Comparison of ENCODE assay signal across 24 cellular contexts in genomic region chr3:64120876-64121275, GRCh38.
A peak's percentile ranks its signal among the peaks of the same experiment; 100 is the strongest.
DNase-seq lines count a peak whose midpoint lies in the region; ATAC-seq and TF ChIP-seq lines count a peak whose summit lies in the region.
"Had no signal": no experiment of that assay in that cellular context is flagged by ENCODE, and none has a peak within 500 bp of the region (broad histone marks: within the 10 kb centered on the region; RNA-seq: fewer than 3 reads in every experiment).

No MANE protein-coding gene starts in this region.

- H3K4me3 ChIP-seq in esophagus muscularis mucosa (no peak overlapping the region), neural progenitor cell (no peak overlapping the region), uterus (no peak overlapping the region), adrenal gland (no peak overlapping the region)
- H3K4me3 ChIP-seq: GM12878, SK-N-MC had no signal

- DNase-seq in DMS 273 (lab: John Stamatoyannopoulos, UW; ENCODE audit: unreplicated experiment) (peak; percentile 31), DMS 273 treated with DMSO at 0.1 percent for 48 hours (lab: John Stamatoyannopoulos, UW) (no peak), esophagus muscularis mucosa (ENCODE audit: extremely low spot score) (no peak), neural progenitor cell (ENCODE audit: low spot score) (no peak), uterus (no peak), left lobe of liver (ENCODE audit: low spot score) (no peak), adrenal gland (no peak), germinal center (ENCODE audit: low spot score) (no peak)
- DNase-seq: Caco-2; CD8-positive, alpha-beta T cell; DMS153; KBM-7; MV-4-11; NCI-H1105 treated with DMSO at 0.1 percent for 48 hours; NCI-H2081; NCI-H524; NCI-H774; SIG-M5 had no signal

- H3K36me3 Mint-ChIP-seq in neural progenitor cell, result peaks cover 10% of the 10 kb centered on the region
- H3K36me3 Mint-ChIP-seq: CD8-positive, alpha-beta T cell had no signal

- TF ChIP-seq CTCF in esophagus muscularis mucosa (IDR thresholded peaks at IDR 0.05), result no peak
- TF ChIP-seq CTCF in neural progenitor cell (IDR thresholded peaks at IDR 0.05), result no peak
- TF ChIP-seq CTCF in uterus (IDR thresholded peaks at IDR 0.05), result no peak
- no peak for TF ChIP-seq CTCF in adrenal gland (IDR thresholded peaks at IDR 0.05)

- no peak for TF ChIP-seq EP300 in esophagus muscularis mucosa (IDR thresholded peaks at IDR 0.05)

- no peak overlapping the region for H2AFZ ChIP-seq in neural progenitor cell (replicated peaks)

- no peaks in the 10 kb centered on the region for H4K20me1 ChIP-seq in neural progenitor cell (ENCODE audit: low read depth)

- peaks cover 16 to 34% (median 26%) of the 10 kb centered on the region in 4 donors for H3K4me1 ChIP-seq in esophagus muscularis mucosa
- no peaks in the 10 kb centered on the region for H3K4me1 ChIP-seq in neural progenitor cell
- no peaks in the 10 kb centered on the region for H3K4me1 ChIP-seq in uterus
- H3K4me1 ChIP-seq in adrenal gland (replicated peaks in 1 of 2), result peaks cover 0 to 10% of the 10 kb centered on the region in 2 donors

- no peaks in the 10 kb centered on the region for H3K4me1 Mint-ChIP-seq in neural progenitor cell
- H3K4me1 Mint-ChIP-seq: B cell had no signal

- no peaks in the 10 kb centered on the region for H3K27me3 Mint-ChIP-seq in neural progenitor cell (ENCODE audit: insufficient read depth, low read depth)
- H3K27me3 Mint-ChIP-seq: B cell had no signal

- WGBS in esophagus muscularis mucosa, result 40% methylated on average over 5 of the region's 5 CpGs
- WGBS in adrenal gland, 4 donors, result 27 to 55% (median 39%) methylated on average over 5 of the region's 5 CpGs

- TF ChIP-seq POLR2A in esophagus muscularis mucosa (IDR thresholded peaks at IDR 0.05; ENCODE audit: low read depth) (no peak), uterus (IDR thresholded peaks at IDR 0.05) (no peak), adrenal gland (IDR thresholded peaks at IDR 0.05) (no peak)

- H3K4me3 Mint-ChIP-seq in neural progenitor cell, result no peak overlapping the region
- H3K4me3 Mint-ChIP-seq: B cell; CD8-positive, alpha-beta T cell had no signal

- H3K27me3 ChIP-seq in esophagus muscularis mucosa, result no peaks in the 10 kb centered on the region
- no peaks in the 10 kb centered on the region for H3K27me3 ChIP-seq in neural progenitor cell
- H3K27me3 ChIP-seq in uterus, result no peaks in the 10 kb centered on the region
- H3K27me3 ChIP-seq in adrenal gland, result no peaks in the 10 kb centered on the region

- H3K9ac ChIP-seq in neural progenitor cell, result no peak overlapping the region

- H3K4me2 ChIP-seq in neural progenitor cell, result no peak overlapping the region

- H3K9me3 ChIP-seq in esophagus muscularis mucosa (no peaks in the 10 kb centered on the region), neural progenitor cell (ENCODE audit: low read depth) (no peaks in the 10 kb centered on the region), uterus (no peaks in the 10 kb centered on the region), adrenal gland (replicated peaks in 1 of 3) (no peaks in the 10 kb centered on the region)
- H3K9me3 ChIP-seq: Caco-2 had no signal

- peak overlapping the region; percentile 7 to 69 (median 52) for H3K27ac ChIP-seq in esophagus muscularis mucosa (replicated peaks in 1 of 4)
- H3K27ac ChIP-seq in neural progenitor cell, result no peak overlapping the region
- H3K27ac ChIP-seq in uterus, result peak overlapping the region; percentile 20 to 28
- H3K27ac ChIP-seq in adrenal gland, result no peak overlapping the region
- H3K27ac ChIP-seq: 22Rv1, C4-2B, SK-N-MC had no signal

- ATAC-seq in left lobe of liver, result no peak
- ATAC-seq: CD8-positive, alpha-beta T cell; GM12878; HCT116 had no signal

- H3K79me2 ChIP-seq in neural progenitor cell (ENCODE audit: low read depth), result no peaks in the 10 kb centered on the region

- H3F3A ChIP-seq in neural progenitor cell (ENCODE audit: low read depth), result no peaks in the 10 kb centered on the region

- intact Hi-C loops in esophagus muscularis mucosa (cut with DNase I) (no loop called here), uterus (cut with DNase I; ENCODE audit: low total_unique reads) (no loop called here), adrenal gland (cut with DNase I) (no loop called here)

- H3K36me3 ChIP-seq in esophagus muscularis mucosa (peaks cover 0 to 17% (median 0%) of the 10 kb centered on the region in 4 donors), neural progenitor cell (no peaks in the 10 kb centered on the region), uterus (no peaks in the 10 kb centered on the region), adrenal gland (replicated peaks in 1 of 2) (no peaks in the 10 kb centered on the region)

- peaks cover 14% of the 10 kb centered on the region for H3K9me3 Mint-ChIP-seq in neural progenitor cell

- peak overlapping the region; percentile 25 for H3K27ac Mint-ChIP-seq in neural progenitor cell
- H3K27ac Mint-ChIP-seq: B cell; CD8-positive, alpha-beta T cell had no signal

Comparison
In these comparisons a context has a peak if more than half of its experiments do, and no peak if none do; other contexts are left out.
1. H3K27ac ChIP-seq: peak in esophagus muscularis mucosa (4 of 4) and uterus (2 of 2); none in neural progenitor cell (single experiment) and adrenal gland (0 of 5).